In genomic region chr1:58618303-58618702, GRCh38 we compare ENCODE assay signal across 8 cellular contexts. TPM values are rescaled to one million over a fixed set of nuclear protein-coding genes. Genes with fewer than 3 reads are reported as not detected.
DNase-seq lines count a peak whose midpoint lies in the region; ATAC-seq and TF ChIP-seq lines count a peak whose summit lies in the region.

No MANE protein-coding gene starts in this region.

- H3K36me3 Mint-ChIP-seq in WTC11, result peaks cover 4% of the 10 kb centered on the region; the same call in 1 of the 2 replicates

- CTCF ChIA-PET in WTC11 (lab: Charles Lee), result interaction anchor here (1.2 kb wide), 2 partner anchors 32 to 34 kb away, joined by 3 to 4 read pairs; no protein-coding TSS in a partner anchor

- peak; percentile 94 for ATAC-seq in esophagus mucosa
- ATAC-seq in HG03442 (IDR thresholded peaks at IDR 0.05; ENCODE audit: unreplicated experiment), result no peak
- no peak for ATAC-seq in WTC11
- no peak for ATAC-seq in GM21423 (IDR thresholded peaks at IDR 0.05; ENCODE audit: unreplicated experiment)

- no peak overlapping the region for H3K4me3 Mint-ChIP-seq in WTC11

- H3K4me1 Mint-ChIP-seq in WTC11, result peaks cover 18% of the 10 kb centered on the region

- no peak overlapping the region for H3K27ac Mint-ChIP-seq in WTC11

- H3K9me3 Mint-ChIP-seq in WTC11, result peaks cover 7% of the 10 kb centered on the region

- DNase-seq in ELR (ENCODE audit: low read depth) (peak; percentile 97), NOMO-1 treated with DMSO at 0.1 percent for 48 hours (lab: John Stamatoyannopoulos, UW; ENCODE audit: unreplicated experiment) (peak; percentile 57), renal cortical epithelial cell (ENCODE audit: low read depth) (peak; percentile 100), WTC11 (ENCODE audit: low spot score) (no peak), SKM-1 (lab: John Stamatoyannopoulos, UW; ENCODE audit: unreplicated experiment) (no peak)

- no peaks in the 10 kb centered on the region; the same call in 1 of the 2 replicates for H3K27me3 Mint-ChIP-seq in WTC11 (ENCODE audit: low read depth)

- TF ChIP-seq CTCF in WTC11 (IDR thresholded peaks at IDR 0.05), result no peak

- POLR2A ChIA-PET in WTC11 (lab: Charles Lee), result no interaction called here

TF ChIP-seq in WTC11, 78 proteins besides CTCF, POLR2A, EP300 and RAD21:
- TF ChIP-seq SP1 (CRISPR knock-in tag; conservative IDR thresholded peaks at IDR 0.05) (no peak), SMAD3 (CRISPR knock-in tag; IDR thresholded peaks at IDR 0.05; ENCODE audit: borderline replicate concordance) (no peak), MXD4 (CRISPR knock-in tag; IDR thresholded peaks at IDR 0.05; ENCODE audit: borderline replicate concordance) (no peak), EMX1 (CRISPR knock-in tag; IDR thresholded peaks at IDR 0.05) (no peak)

RNA-seq across cellular contexts. Expression of gene TACSTD2, which starts 41.3 kb away (rescaled TPM):
- total RNA-seq in esophagus mucosa (988 TPM), renal cortical epithelial cell (122 and 129 TPM in 2 replicates), WTC11 (2021) (0.50 to 1.2 TPM (median 0.80 TPM) in 3 replicates)

Comparison
In these comparisons a context has a peak if more than half of its experiments do, and no peak if none do; other contexts are left out.
1. DNase-seq: peak in ELR (single experiment), NOMO-1 treated with DMSO at 0.1 percent for 48 hours (single experiment) and renal cortical epithelial cell (single experiment); none in WTC11 (single experiment) and SKM-1 (single experiment).
2. RNA of gene TACSTD2, which starts 41.3 kb away (total RNA-seq): 988 TPM in esophagus mucosa (single experiment) and 122 to 129 TPM in renal cortical epithelial cell; 0.50 to 1.2 TPM in WTC11; every median in the first group is over 10 times any median in the second.